Comparison of ENCODE assay signal across 9 cellular contexts in the genomic region with DNA sequence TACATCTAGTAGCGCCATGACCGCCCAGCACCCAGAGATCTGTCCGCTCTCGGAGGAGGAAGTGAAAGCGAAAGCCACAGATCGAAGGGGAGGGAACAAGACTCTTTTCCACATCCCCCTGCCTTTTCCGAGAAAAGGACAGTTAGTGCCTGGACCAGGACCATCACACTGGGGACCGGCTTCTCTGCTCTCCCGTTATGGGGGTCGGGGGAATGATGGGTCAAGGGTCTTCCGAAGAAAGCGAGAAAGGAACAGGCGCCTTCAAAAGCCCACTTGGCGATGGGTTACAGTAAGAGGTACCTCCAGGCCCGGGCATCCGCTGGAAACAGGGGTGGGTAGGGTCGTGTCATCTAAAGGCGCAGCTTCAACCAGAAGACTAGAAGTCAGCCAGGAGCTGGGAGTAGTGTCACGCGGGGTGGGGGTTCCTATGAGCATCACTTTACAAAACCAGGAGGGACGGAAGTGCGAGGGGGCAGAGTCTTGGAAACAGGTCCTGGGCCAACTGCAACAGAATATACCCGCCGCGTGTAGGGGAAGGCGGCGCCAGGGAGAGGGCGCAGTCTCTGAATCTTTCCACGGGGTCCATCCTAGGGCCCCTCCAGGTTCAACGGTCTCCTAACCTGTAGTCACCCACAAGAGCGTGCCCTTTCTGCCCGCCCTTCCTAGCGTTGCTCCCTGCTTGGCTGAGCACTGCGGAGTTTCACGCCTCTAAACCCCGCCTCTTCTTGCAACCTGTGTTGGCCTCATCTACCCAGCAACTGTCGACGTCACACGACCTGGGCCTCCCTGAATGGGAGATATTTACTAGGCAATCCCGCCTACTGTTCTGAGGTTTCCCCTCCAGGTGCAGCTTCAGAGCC. TPM values are rescaled to one million over a fixed set of nuclear protein-coding genes. Genes with fewer than 3 reads are reported as not detected.
DNase-seq lines count a peak whose midpoint lies in the region; ATAC-seq, FAIRE-seq and TF ChIP-seq lines count a peak whose summit lies in the region.
"Had no signal": no experiment of that assay in that cellular context is flagged by ENCODE, and none has a peak within 500 bp of the region (broad histone marks: within the 10 kb centered on the region; RNA-seq: fewer than 3 reads in every experiment).

PSMB8 (minus strand) TSS at position 69 of the 860 bp plus-strand sequence; CDS start at position 18, 51 bp downstream.

- H4K20me1 ChIP-seq in keratinocyte (ENCODE audit: control insufficient read depth, extremely low read depth, insufficient read depth, low read length): no peaks in the 10 kb centered on the region

- peak within 1 kb of the TSS; percentile 94 for H2AFZ ChIP-seq in keratinocyte (ENCODE audit: control insufficient read depth, low read length)

- H3K4me2 ChIP-seq in keratinocyte (ENCODE audit: control insufficient read depth, extremely low read depth, insufficient read depth, low read depth, low read length): peak within 1 kb of the TSS; percentile 89

- peak within 1 kb of the TSS; percentile 91 for H3K27ac ChIP-seq in keratinocyte (ENCODE audit: control insufficient read depth, insufficient read depth, low read length)

- peak within 1 kb of the TSS; percentile 89 for H3K9ac ChIP-seq in keratinocyte (ENCODE audit: control insufficient read depth, extremely low read depth, insufficient read depth, low read length)

- FAIRE-seq in keratinocyte (lab: Jason Lieb, UNC): peak; percentile 93
- FAIRE-seq: colon had no signal

- peaks cover 18% of the 10 kb centered on the region for H3K4me1 ChIP-seq in keratinocyte (ENCODE audit: control insufficient read depth, extremely low read depth, insufficient read depth, low read length)

- dilution Hi-C loops in keratinocyte (cut with MboI; ENCODE audit: extremely low pct_ligation_motif_present, low sequenced_read_pairs): no loop called here

- H3K79me2 ChIP-seq in keratinocyte (ENCODE audit: control insufficient read depth, insufficient read depth, low read length): peaks cover 3% of the 10 kb centered on the region

- peak; percentile 92 for DNase-seq in AG20443 (ENCODE audit: low spot score)
- peak; percentile 21 for DNase-seq in NCI-H446 treated with DMSO at 0.1 percent for 48 hours (lab: John Stamatoyannopoulos, UW)
- peak; percentile 94 for DNase-seq in activated CD4-positive, CD25-positive, alpha-beta regulatory T cell treated with anti-CD3 and anti-CD28 coated beads, Interleukin-2, amount 50 U/mL, for 72 hours
- DNase-seq in cerebellar cortex (ENCODE audit: low spot score): peak; percentile 98
- DNase-seq in keratinocyte (ENCODE audit: low read depth, low spot score): peak; percentile 91
- DNase-seq in stimulated activated CD4-positive, alpha-beta T cell treated with anti-CD3 and anti-CD28 coated beads, Interleukin-12 subunit alpha, Interleukin-12 subunit beta, amount 100 ng/mL, for 48 hours (ENCODE audit: low read depth in 2 of 3, low spot score in 1 of 3): peak; percentile 95 to 99 (median 95)

- peak within 1 kb of the TSS; percentile 47 to 95 (median 87) for H3K4me3 ChIP-seq in keratinocyte (ENCODE audit: control insufficient read depth in 2 of 3, extremely low read depth in 1 of 3, insufficient read depth in 2 of 3, low read depth in 1 of 3, low read length in 3 of 3)

- peaks cover 20 to 30% of the 10 kb centered on the region in 2 experiments for H3K36me3 ChIP-seq in keratinocyte (ENCODE audit: control insufficient read depth in 2 of 2, extremely low read depth in 1 of 2, insufficient read depth in 2 of 2, low read length in 2 of 2)

- H3K27me3 ChIP-seq in keratinocyte (ENCODE audit: control insufficient read depth, extremely low read depth, insufficient read depth, low read length): no peaks in the 10 kb centered on the region

- TF ChIP-seq CTCF in keratinocyte (optimal IDR thresholded peaks at IDR 0.05 in 1 of 3, IDR thresholded peaks at IDR 0.05 in 1 of 3, conservative IDR thresholded peaks at IDR 0.05 in 1 of 3; ENCODE audit: extremely low read depth in 1 of 3, insufficient read depth in 2 of 3, low read length in 3 of 3): no peak

- H3K9me1 ChIP-seq in keratinocyte (ENCODE audit: control insufficient read depth, extremely low read depth, insufficient read depth, low read length): no peaks in the 10 kb centered on the region

- peak; percentile 57 for ATAC-seq in GM19043 (IDR thresholded peaks at IDR 0.05; ENCODE audit: low read depth, unreplicated experiment)
- ATAC-seq in HG03354 (IDR thresholded peaks at IDR 0.05; ENCODE audit: poor library complexity, severe bottlenecking, unreplicated experiment): peak; percentile 76

- H3K9me3 ChIP-seq in keratinocyte (ENCODE audit: control insufficient read depth, low read depth, low read length): no peaks in the 10 kb centered on the region

RNA-seq across cellular contexts. Expression of gene PSMB8, which starts in this region (rescaled TPM):
- 44.4 to 66.7 TPM (median 63.4 TPM) in 3 replicates for polyA plus RNA-seq in keratinocyte
- 10.5 TPM for polyA plus RNA-seq in keratinocyte (2011; ENCODE audit: low read depth)
- polyA plus RNA-seq in keratinocyte (2011; cell fraction: cytosol; rRNA removed): 34.6 and 43.8 TPM in 2 replicates
- 24.8 and 26.6 TPM in 2 replicates for polyA plus RNA-seq in keratinocyte (2011; cell fraction: nucleus; rRNA removed)
- polyA plus RNA-seq in keratinocyte (2012; ENCODE audit: low replicate concordance): 17.9 and 59.2 TPM in 2 replicates
- polyA minus RNA-seq in keratinocyte: 20.2 to 36.4 TPM (median 31.7 TPM) in 3 replicates
- polyA minus RNA-seq in keratinocyte (2011; cell fraction: cytosol; rRNA and poly(A)+ RNA removed): 11.1 TPM
- polyA minus RNA-seq in keratinocyte (2011; cell fraction: nucleus; rRNA and poly(A)+ RNA removed): 4.3 and 5.0 TPM in 2 replicates

Comparison
In these comparisons a context has a peak if more than half of its experiments do, and no peak if none do; other contexts are left out.
1. Peak in every context shown above with its lines: DNase-seq, ATAC-seq, H3K4me3 ChIP-seq and H3K27ac ChIP-seq.
2. DNase-seq: peak in every context shown above with its lines; median percentile 98 in cerebellar cortex; 95 in stimulated activated CD4-positive, alpha-beta T cell treated with anti-CD3 and anti-CD28 coated beads, Interleukin-12 subunit alpha, Interleukin-12 subunit beta, amount 100 ng/mL, for 48 hours; 94 in activated CD4-positive, CD25-positive, alpha-beta regulatory T cell treated with anti-CD3 and anti-CD28 coated beads, Interleukin-2, amount 50 U/mL, for 72 hours; 92 in AG20443; 91 in keratinocyte; 21 in NCI-H446 treated with DMSO at 0.1 percent for 48 hours.